In the genomic region with DNA sequence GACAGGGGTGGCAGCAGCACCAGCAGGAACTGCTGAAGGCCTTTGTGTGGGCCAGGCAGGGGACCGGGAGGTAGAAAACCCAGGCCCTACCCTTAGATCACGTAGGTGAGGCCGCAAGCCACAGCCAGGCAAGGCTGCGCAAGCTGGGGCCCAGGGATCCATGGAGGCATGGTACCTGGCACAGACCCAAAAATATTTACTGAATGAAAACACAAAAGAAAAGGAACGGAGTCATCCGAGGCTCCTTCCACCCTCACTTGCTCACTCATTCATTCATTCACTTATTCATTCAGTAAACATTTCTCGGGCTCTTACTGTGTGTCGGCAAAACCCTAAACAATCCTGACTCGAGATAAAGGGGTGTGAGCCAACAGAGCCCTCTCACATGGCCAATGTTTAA, we compare ENCODE assay signal across 9 cellular contexts.
"Had no signal": no experiment of that assay in that cellular context is flagged by ENCODE, and none has a peak within 500 bp of the region (broad histone marks: within the 10 kb centered on the region; RNA-seq: fewer than 3 reads in every experiment).

No MANE protein-coding gene starts in this region.

- H3K27ac ChIP-seq: HL-60 had no signal

- DNase-seq: HFFc6, KG1 had no signal

- H3K4me3 ChIP-seq: GM23338, HAP-1 had no signal

- H3K4me2 ChIP-seq: GM23338 had no signal

- H2AFZ ChIP-seq: GM23338 had no signal

- FAIRE-seq: H1, H54, HepG2 had no signal

- H3K36me3 ChIP-seq: HAP-1 had no signal

- H3K9me3 ChIP-seq: HAP-1 had no signal

- H3K4me1 ChIP-seq: HAP-1 had no signal

- ATAC-seq: GM23338, HCT116, HepG2 had no signal
